ENCODE assay signal across 1 cellular context in genomic region chr1:33275706-33276572, GRCh38.
A peak's percentile ranks its signal among the peaks of the same experiment; 100 is the strongest.
TF ChIP-seq lines count a peak whose summit lies in the region.

No MANE protein-coding gene starts in this region.

TF ChIP-seq in HepG2, 621 proteins besides CTCF, POLR2A, EP300 and RAD21:
- TF ChIP-seq SOX6 (IDR thresholded peaks at IDR 0.05) (no peak), SOX6 (CRISPR knock-in tag; IDR thresholded peaks at IDR 0.05) (no peak), GMEB2 (CRISPR knock-in tag; IDR thresholded peaks at IDR 0.05; ENCODE audit: low read depth) (no peak), ZNF17 (CRISPR knock-in tag; IDR thresholded peaks at IDR 0.05) (no peak), ZNF138 (CRISPR knock-in tag; IDR thresholded peaks at IDR 0.05; ENCODE audit: low read depth) (no peak), ZNF333 (CRISPR knock-in tag; IDR thresholded peaks at IDR 0.05; ENCODE audit: borderline replicate concordance) (no peak), ZC3H4 (CRISPR knock-in tag; IDR thresholded peaks at IDR 0.05; ENCODE audit: borderline replicate concordance) (no peak), SALL2 (CRISPR knock-in tag; IDR thresholded peaks at IDR 0.05) (no peak), GATAD1 (CRISPR knock-in tag; IDR thresholded peaks at IDR 0.05) (no peak), ZNF468 (CRISPR knock-in tag; IDR thresholded peaks at IDR 0.05) (no peak), SOX13 (IDR thresholded peaks at IDR 0.05) (no peak), SOX13 (CRISPR knock-in tag; conservative IDR thresholded peaks at IDR 0.05 in 1 of 2, IDR thresholded peaks at IDR 0.05 in 1 of 2) (no peak), KLF13 (CRISPR knock-in tag; IDR thresholded peaks at IDR 0.05) (no peak), GPBP1L1 (CRISPR knock-in tag; IDR thresholded peaks at IDR 0.05) (no peak), ZNF589 (CRISPR knock-in tag; conservative IDR thresholded peaks at IDR 0.05) (no peak), ZNF512 (CRISPR knock-in tag; IDR thresholded peaks at IDR 0.05) (no peak), AGO2 (optimal IDR thresholded peaks at IDR 0.05; ENCODE audit: low read depth, low read length) (peak; percentile 59), HNF4G (IDR thresholded peaks at IDR 0.05; ENCODE audit: borderline replicate concordance, low read depth, low read length) (0 out of 2 replicates have a peak, but pooled peaks have one; percentile 8), HNF4G (CRISPR knock-in tag; IDR thresholded peaks at IDR 0.05; ENCODE audit: borderline replicate concordance, low read depth) (no peak), JUN (CRISPR knock-in tag; IDR thresholded peaks at IDR 0.05) (no peak), FOXP4 (CRISPR knock-in tag; IDR thresholded peaks at IDR 0.05) (no peak), PATZ1 (CRISPR knock-in tag; IDR thresholded peaks at IDR 0.05) (peak; percentile 46; the same call in 1 of the 2 replicates), HNF4A (CRISPR knock-in tag; IDR thresholded peaks at IDR 0.05) (0 out of 2 replicates have a peak, but pooled peaks have one; percentile 12), KLF9 (CRISPR knock-in tag; IDR thresholded peaks at IDR 0.05; ENCODE audit: low read depth) (no peak)
